ENCODE assay signal across 8 cellular contexts in the genomic region with DNA sequence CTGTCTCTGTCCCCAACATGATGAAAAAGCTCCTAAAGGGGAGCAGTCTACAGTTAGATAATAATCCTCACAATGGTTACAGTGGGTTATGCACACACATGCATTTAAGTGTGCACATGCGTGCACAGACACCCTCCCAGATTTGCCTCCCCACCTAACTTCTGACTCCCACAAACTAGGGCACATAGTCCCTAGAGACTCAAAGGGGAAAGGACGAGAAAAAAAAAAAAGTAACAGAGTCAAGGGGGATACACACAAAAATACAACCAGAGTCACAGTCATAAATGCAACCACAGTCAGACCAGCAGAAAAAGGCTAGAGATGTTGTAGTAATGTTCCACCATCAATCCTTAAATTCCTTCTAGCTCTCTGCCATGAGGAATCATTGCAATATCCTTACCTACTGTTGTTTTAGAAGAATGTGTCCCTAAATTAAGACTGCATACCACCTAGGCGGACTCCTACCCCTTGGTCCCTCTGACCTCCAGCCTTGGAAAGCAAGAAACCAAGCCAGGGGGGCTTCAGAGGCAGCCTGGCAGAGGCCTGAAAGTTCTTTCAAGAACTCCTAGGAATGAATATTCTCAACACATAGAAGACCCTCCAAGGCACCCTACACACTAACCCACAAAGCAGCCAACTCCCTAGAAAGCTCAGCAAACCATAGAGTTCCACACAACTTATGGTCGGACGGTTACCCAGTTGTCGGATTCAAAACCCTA. TPM values are rescaled to one million over a fixed set of nuclear protein-coding genes. Genes with fewer than 3 reads are reported as not detected.
DNase-seq lines count a peak whose midpoint lies in the region; ATAC-seq and TF ChIP-seq lines count a peak whose summit lies in the region.

No MANE protein-coding gene starts in this region.

- H3K27me3 Mint-ChIP-seq in activated T-helper 1 cell treated with anti-CD3 and anti-CD28 coated beads, Interleukin-12 subunit alpha, Interleukin-12 subunit beta, Interleukin-2, Interleukin-4 antibody, amounts not matched to agents 30 ng/mL and 10 ng/mL and 1 ng/mL, durations not matched to agents 14 hours and 24 hours and 36 hours (ENCODE audit: insufficient read depth) = no peaks in the 10 kb centered on the region
- no peaks in the 10 kb centered on the region for H3K27me3 Mint-ChIP-seq in stimulated activated memory B cell treated with anti-CD40 and anti-IgM and Interleukin-4, amounts not matched to agents 10 μg/mL and 1 μg/mL and 100 μg/mL, for 72 hours

- peak overlapping the region; percentile 97 for H3K4me3 Mint-ChIP-seq in activated T-helper 1 cell treated with anti-CD3 and anti-CD28 coated beads, Interleukin-12 subunit alpha, Interleukin-12 subunit beta, Interleukin-2, Interleukin-4 antibody, amounts not matched to agents 30 ng/mL and 10 ng/mL and 1 ng/mL, durations not matched to agents 14 hours and 24 hours and 36 hours
- H3K4me3 Mint-ChIP-seq in stimulated activated memory B cell treated with anti-CD40 and anti-IgM and Interleukin-4, amounts not matched to agents 10 μg/mL and 1 μg/mL and 100 μg/mL, for 72 hours = peak overlapping the region; percentile 90

- DNase-seq in activated T-helper 1 cell treated with anti-CD3 and anti-CD28 coated beads, Interleukin-12 subunit alpha, Interleukin-12 subunit beta, Interleukin-2, Interleukin-4 antibody, amounts not matched to agents 30 ng/mL and 10 ng/mL and 1 ng/mL, durations not matched to agents 14 hours and 24 hours and 36 hours (ENCODE audit: low spot score) = no peak
- DNase-seq in KG1 (lab: John Stamatoyannopoulos, UW) = no peak

- CTCF ChIA-PET in HEK293 (lab: Yijun Ruan, JAX) = interaction anchor here (0.6 to 1.7 kb wide), 5 partner anchors 10 to 795 kb away, joined by 3 to 6 read pairs (median 4); partner anchors contain the start of genes DENND4B and RAB13

- peaks cover under 1 to 63% of the 10 kb centered on the region in 2 experiments; a peak in 2 of 3 replicates for H3K36me3 ChIP-seq in HEK293 (ENCODE audit: control insufficient read depth in 2 of 2, insufficient read depth in 1 of 2, low read length in 2 of 2)
- H3K36me3 ChIP-seq in iPS-15b (ENCODE audit: control insufficient read depth, insufficient read depth, low read length) = peaks cover 24% of the 10 kb centered on the region

- peak overlapping the region; percentile 81 for H3K27ac Mint-ChIP-seq in activated T-helper 1 cell treated with anti-CD3 and anti-CD28 coated beads, Interleukin-12 subunit alpha, Interleukin-12 subunit beta, Interleukin-2, Interleukin-4 antibody, amounts not matched to agents 30 ng/mL and 10 ng/mL and 1 ng/mL, durations not matched to agents 14 hours and 24 hours and 36 hours
- peak overlapping the region; percentile 94 for H3K27ac Mint-ChIP-seq in stimulated activated memory B cell treated with anti-CD40 and anti-IgM and Interleukin-4, amounts not matched to agents 10 μg/mL and 1 μg/mL and 100 μg/mL, for 72 hours

- H3K9me3 ChIP-seq in HEK293 (ENCODE audit: control insufficient read depth, insufficient read depth, low read depth, low read length) = no peaks in the 10 kb centered on the region
- no peaks in the 10 kb centered on the region for H3K9me3 ChIP-seq in iPS-15b (ENCODE audit: control insufficient read depth, insufficient read depth, low read length)

- H3K9me3 Mint-ChIP-seq in activated T-helper 1 cell treated with anti-CD3 and anti-CD28 coated beads, Interleukin-12 subunit alpha, Interleukin-12 subunit beta, Interleukin-2, Interleukin-4 antibody, amounts not matched to agents 30 ng/mL and 10 ng/mL and 1 ng/mL, durations not matched to agents 14 hours and 24 hours and 36 hours = no peaks in the 10 kb centered on the region
- no peaks in the 10 kb centered on the region for H3K9me3 Mint-ChIP-seq in stimulated activated memory B cell treated with anti-CD40 and anti-IgM and Interleukin-4, amounts not matched to agents 10 μg/mL and 1 μg/mL and 100 μg/mL, for 72 hours

- peaks cover 55% of the 10 kb centered on the region for H3K4me1 Mint-ChIP-seq in activated T-helper 1 cell treated with anti-CD3 and anti-CD28 coated beads, Interleukin-12 subunit alpha, Interleukin-12 subunit beta, Interleukin-2, Interleukin-4 antibody, amounts not matched to agents 30 ng/mL and 10 ng/mL and 1 ng/mL, durations not matched to agents 14 hours and 24 hours and 36 hours (ENCODE audit: low read depth)
- peaks cover 67% of the 10 kb centered on the region for H3K4me1 Mint-ChIP-seq in stimulated activated memory B cell treated with anti-CD40 and anti-IgM and Interleukin-4, amounts not matched to agents 10 μg/mL and 1 μg/mL and 100 μg/mL, for 72 hours

- peak overlapping the region; percentile 71 for H3K9ac ChIP-seq in iPS-15b (ENCODE audit: low read depth, low read length)

- peak overlapping the region; percentile 89 for H3K4me3 ChIP-seq in HEK293 (ENCODE audit: low read depth, low read length)
- H3K4me3 ChIP-seq in iPS-15b (ENCODE audit: low read depth, low read length) = peak overlapping the region; percentile 97

- H3K4me1 ChIP-seq in HEK293 (ENCODE audit: control insufficient read depth, insufficient read depth, low read length) = peaks cover 8% of the 10 kb centered on the region; the same call in 1 of the 2 replicates
- H3K4me1 ChIP-seq in iPS-15b (ENCODE audit: control insufficient read depth, insufficient read depth, low read length) = peaks cover 15% of the 10 kb centered on the region

- intact Hi-C loops in activated T-helper 1 cell treated with anti-CD3 and anti-CD28 coated beads, Interleukin-12 subunit alpha, Interleukin-12 subunit beta, Interleukin-2, Interleukin-4 antibody, amounts not matched to agents 30 ng/mL and 10 ng/mL and 1 ng/mL, durations not matched to agents 14 hours and 24 hours and 36 hours (cut with micrococcal nuclease) = loop anchor here (1.0 to 5.0 kb wide), 2 partner anchors 160 to 230 kb away; partner anchors contain the start of gene INTS3

- H3K36me3 Mint-ChIP-seq in activated T-helper 1 cell treated with anti-CD3 and anti-CD28 coated beads, Interleukin-12 subunit alpha, Interleukin-12 subunit beta, Interleukin-2, Interleukin-4 antibody, amounts not matched to agents 30 ng/mL and 10 ng/mL and 1 ng/mL, durations not matched to agents 14 hours and 24 hours and 36 hours (ENCODE audit: low read depth) = peaks cover 29% of the 10 kb centered on the region
- H3K36me3 Mint-ChIP-seq in stimulated activated memory B cell treated with anti-CD40 and anti-IgM and Interleukin-4, amounts not matched to agents 10 μg/mL and 1 μg/mL and 100 μg/mL, for 72 hours = peaks cover 51% of the 10 kb centered on the region

- H3K27ac ChIP-seq in HEK293 (ENCODE audit: extremely low read depth, low read depth, low read length) = peak overlapping the region; percentile 90; the same call in 1 of the 2 replicates

- no peak for ATAC-seq in stimulated activated memory B cell treated with anti-CD40 and anti-IgM and Interleukin-4, amounts not matched to agents 10 μg/mL and 1 μg/mL and 100 μg/mL, for 72 hours
- ATAC-seq in HG02642 (IDR thresholded peaks at IDR 0.05; ENCODE audit: poor library complexity, unreplicated experiment) = no peak
- no peak for ATAC-seq in HG02852 (IDR thresholded peaks at IDR 0.05; ENCODE audit: unreplicated experiment)
- ATAC-seq in GM18873 (IDR thresholded peaks at IDR 0.05; ENCODE audit: low FRiP score, unreplicated experiment) = no peak

- no peaks in the 10 kb centered on the region for H3K27me3 ChIP-seq in iPS-15b (ENCODE audit: control insufficient read depth, insufficient read depth, low read length)

- POLR2A ChIA-PET in HEK293 (lab: Yijun Ruan, JAX) = interaction anchor here (1.3 to 1.8 kb wide), 2 partner anchors 11 kb away, joined by 4 to 7 read pairs; partner anchors contain the start of genes CREB3L4 and DENND4B

- TF ChIP-seq CTCF in HEK293 (tag by site-specific recombination; IDR thresholded peaks at IDR 0.05) = no peak

TF ChIP-seq in HEK293, 187 proteins besides CTCF, POLR2A, EP300 and RAD21:
- TF ChIP-seq, protein P1, sequence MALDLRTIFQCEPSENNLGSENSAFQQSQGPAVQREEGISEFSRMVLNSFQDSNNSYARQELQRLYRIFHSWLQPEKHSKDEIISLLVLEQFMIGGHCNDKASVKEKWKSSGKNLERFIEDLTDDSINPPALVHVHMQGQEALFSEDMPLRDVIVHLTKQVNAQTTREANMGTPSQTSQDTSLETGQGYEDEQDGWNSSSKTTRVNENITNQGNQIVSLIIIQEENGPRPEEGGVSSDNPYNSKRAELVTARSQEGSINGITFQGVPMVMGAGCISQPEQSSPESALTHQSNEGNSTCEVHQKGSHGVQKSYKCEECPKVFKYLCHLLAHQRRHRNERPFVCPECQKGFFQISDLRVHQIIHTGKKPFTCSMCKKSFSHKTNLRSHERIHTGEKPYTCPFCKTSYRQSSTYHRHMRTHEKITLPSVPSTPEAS (tag by site-specific recombination; IDR thresholded peaks at IDR 0.05) = peak; percentile 60
- TF ChIP-seq KLF7 (tag by site-specific recombination; IDR thresholded peaks at IDR 0.05; ENCODE audit: borderline replicate concordance) = no peak

RNA-seq across cellular contexts. Expression of gene CRTC2, which starts 1.3 kb away (rescaled TPM):
- 62.8 and 76.4 TPM in 2 replicates for total RNA-seq in activated T-helper 1 cell treated with anti-CD3 and anti-CD28 coated beads, Interleukin-12 subunit alpha, Interleukin-12 subunit beta, Interleukin-2, Interleukin-4 antibody, amounts not matched to agents 30 ng/mL and 10 ng/mL and 1 ng/mL, durations not matched to agents 14 hours and 24 hours and 36 hours

RNA-seq across cellular contexts. Expression of gene SLC39A1, which starts 6.2 kb away (rescaled TPM):
- total RNA-seq in activated T-helper 1 cell treated with anti-CD3 and anti-CD28 coated beads, Interleukin-12 subunit alpha, Interleukin-12 subunit beta, Interleukin-2, Interleukin-4 antibody, amounts not matched to agents 30 ng/mL and 10 ng/mL and 1 ng/mL, durations not matched to agents 14 hours and 24 hours and 36 hours = 75.4 and 76.1 TPM in 2 replicates

RNA-seq across cellular contexts. Expression of gene CREB3L4, which starts 10.5 kb away (rescaled TPM):
- total RNA-seq in activated T-helper 1 cell treated with anti-CD3 and anti-CD28 coated beads, Interleukin-12 subunit alpha, Interleukin-12 subunit beta, Interleukin-2, Interleukin-4 antibody, amounts not matched to agents 30 ng/mL and 10 ng/mL and 1 ng/mL, durations not matched to agents 14 hours and 24 hours and 36 hours = 8.1 and 9.8 TPM in 2 replicates

RNA-seq across cellular contexts. Expression of gene DENND4B, which starts 10.6 kb away (rescaled TPM):
- total RNA-seq in activated T-helper 1 cell treated with anti-CD3 and anti-CD28 coated beads, Interleukin-12 subunit alpha, Interleukin-12 subunit beta, Interleukin-2, Interleukin-4 antibody, amounts not matched to agents 30 ng/mL and 10 ng/mL and 1 ng/mL, durations not matched to agents 14 hours and 24 hours and 36 hours = 128 and 133 TPM in 2 replicates

RNA-seq across cellular contexts. Expression of gene JTB, which starts 20.3 kb away (rescaled TPM):
- 198 and 213 TPM in 2 replicates for total RNA-seq in activated T-helper 1 cell treated with anti-CD3 and anti-CD28 coated beads, Interleukin-12 subunit alpha, Interleukin-12 subunit beta, Interleukin-2, Interleukin-4 antibody, amounts not matched to agents 30 ng/mL and 10 ng/mL and 1 ng/mL, durations not matched to agents 14 hours and 24 hours and 36 hours
